In genomic region chr3:190886945-190887344, GRCh38 we compare ENCODE assay signal across 13 cellular contexts. TPM values are rescaled to one million over a fixed set of nuclear protein-coding genes. Genes with fewer than 3 reads are reported as not detected.
DNase-seq lines count a peak whose midpoint lies in the region; ATAC-seq and TF ChIP-seq lines count a peak whose summit lies in the region.
"Had no signal": no experiment of that assay in that cellular context is flagged by ENCODE, and none has a peak within 500 bp of the region (broad histone marks: within the 10 kb centered on the region; RNA-seq: fewer than 3 reads in every experiment).

No MANE protein-coding gene starts in this region.

- no peaks in the 10 kb centered on the region for H3K9me3 Mint-ChIP-seq in activated T-helper 1 cell treated with anti-CD3 and anti-CD28 coated beads, Interleukin-12 subunit alpha, Interleukin-12 subunit beta, Interleukin-2, Interleukin-4 antibody, amounts not matched to agents 30 ng/mL and 10 ng/mL and 1 ng/mL, durations not matched to agents 14 hours and 24 hours and 36 hours
- H3K9me3 Mint-ChIP-seq: natural killer cell treated with Interleukin-12 subunit alpha and Interleukin-12 subunit beta and Interleukin-15 and Interleukin-18, amount 100 ng/mL, for 72 hours had no signal

- ATAC-seq in GM18858 (IDR thresholded peaks at IDR 0.05; ENCODE audit: unreplicated experiment) (peak; percentile 60), HG03521 (IDR thresholded peaks at IDR 0.05; ENCODE audit: unreplicated experiment) (peak; percentile 76)
- ATAC-seq: natural killer cell treated with Interleukin-12 subunit alpha and Interleukin-12 subunit beta and Interleukin-15 and Interleukin-18, amount 100 ng/mL, for 72 hours had no signal

- H3K4me3 ChIP-seq in HEK293 (ENCODE audit: low read depth, low read length) (no peak overlapping the region), endocrine pancreas (ENCODE audit: control insufficient read depth, insufficient read depth, low read length) (peak overlapping the region; percentile 10)

- intact Hi-C loops in activated T-helper 1 cell treated with anti-CD3 and anti-CD28 coated beads, Interleukin-12 subunit alpha, Interleukin-12 subunit beta, Interleukin-2, Interleukin-4 antibody, amounts not matched to agents 30 ng/mL and 10 ng/mL and 1 ng/mL, durations not matched to agents 14 hours and 24 hours and 36 hours (cut with micrococcal nuclease), result no loop called here

- H3K36me3 Mint-ChIP-seq in activated T-helper 1 cell treated with anti-CD3 and anti-CD28 coated beads, Interleukin-12 subunit alpha, Interleukin-12 subunit beta, Interleukin-2, Interleukin-4 antibody, amounts not matched to agents 30 ng/mL and 10 ng/mL and 1 ng/mL, durations not matched to agents 14 hours and 24 hours and 36 hours (ENCODE audit: low read depth), result no peaks in the 10 kb centered on the region
- H3K36me3 Mint-ChIP-seq: natural killer cell treated with Interleukin-12 subunit alpha and Interleukin-12 subunit beta and Interleukin-15 and Interleukin-18, amount 100 ng/mL, for 72 hours had no signal

- no peaks in the 10 kb centered on the region for H3K27me3 Mint-ChIP-seq in activated T-helper 1 cell treated with anti-CD3 and anti-CD28 coated beads, Interleukin-12 subunit alpha, Interleukin-12 subunit beta, Interleukin-2, Interleukin-4 antibody, amounts not matched to agents 30 ng/mL and 10 ng/mL and 1 ng/mL, durations not matched to agents 14 hours and 24 hours and 36 hours (ENCODE audit: insufficient read depth)
- H3K27me3 Mint-ChIP-seq: central memory CD8-positive, alpha-beta T cell; natural killer cell treated with Interleukin-12 subunit alpha and Interleukin-12 subunit beta and Interleukin-15 and Interleukin-18, amount 100 ng/mL, for 72 hours had no signal

- H3K27ac Mint-ChIP-seq in activated T-helper 1 cell treated with anti-CD3 and anti-CD28 coated beads, Interleukin-12 subunit alpha, Interleukin-12 subunit beta, Interleukin-2, Interleukin-4 antibody, amounts not matched to agents 30 ng/mL and 10 ng/mL and 1 ng/mL, durations not matched to agents 14 hours and 24 hours and 36 hours, result no peak overlapping the region
- H3K27ac Mint-ChIP-seq: natural killer cell treated with Interleukin-12 subunit alpha and Interleukin-12 subunit beta and Interleukin-15 and Interleukin-18, amount 100 ng/mL, for 72 hours had no signal

- no peak overlapping the region for H3K4me3 Mint-ChIP-seq in activated T-helper 1 cell treated with anti-CD3 and anti-CD28 coated beads, Interleukin-12 subunit alpha, Interleukin-12 subunit beta, Interleukin-2, Interleukin-4 antibody, amounts not matched to agents 30 ng/mL and 10 ng/mL and 1 ng/mL, durations not matched to agents 14 hours and 24 hours and 36 hours
- H3K4me3 Mint-ChIP-seq: central memory CD8-positive, alpha-beta T cell; natural killer cell treated with Interleukin-12 subunit alpha and Interleukin-12 subunit beta and Interleukin-15 and Interleukin-18, amount 100 ng/mL, for 72 hours had no signal

- H3K4me1 ChIP-seq in HEK293 (ENCODE audit: control insufficient read depth, insufficient read depth, low read length) (no peaks in the 10 kb centered on the region), endocrine pancreas (ENCODE audit: control insufficient read depth, insufficient read depth, low read length) (no peaks in the 10 kb centered on the region)

- no peak for DNase-seq in NCI-H1048 (lab: John Stamatoyannopoulos, UW)
- DNase-seq in NCI-H69 (lab: John Stamatoyannopoulos, UW), result no peak
- DNase-seq in stimulated activated CD4-positive, alpha-beta T cell treated with anti-CD3 and anti-CD28 coated beads, Interleukin-2, amount 100 ng/mL, for 24 hours, result no peak
- no peak for DNase-seq in activated T-helper 1 cell treated with anti-CD3 and anti-CD28 coated beads, Interleukin-12 subunit alpha, Interleukin-12 subunit beta, Interleukin-2, Interleukin-4 antibody, amounts not matched to agents 30 ng/mL and 10 ng/mL and 1 ng/mL, durations not matched to agents 14 hours and 24 hours and 36 hours (ENCODE audit: low spot score)
- DNase-seq: NCI-H1105; stimulated activated CD4-positive, alpha-beta T cell treated with anti-CD3 and anti-CD28 coated beads, Interleukin-4, amount 100 ng/mL, for 24 hours had no signal

- H3K9me3 ChIP-seq in HEK293 (ENCODE audit: control insufficient read depth, insufficient read depth, low read depth, low read length) (no peaks in the 10 kb centered on the region), endocrine pancreas (ENCODE audit: control insufficient read depth, low read length) (no peaks in the 10 kb centered on the region)

- no peak overlapping the region for H3K27ac ChIP-seq in HEK293 (ENCODE audit: extremely low read depth, low read depth, low read length)

- TF ChIP-seq CTCF in HEK293 (tag by site-specific recombination; IDR thresholded peaks at IDR 0.05), result no peak

- CTCF ChIA-PET in HEK293 (lab: Yijun Ruan, JAX), result interaction anchor here (0.7 kb wide), 2 partner anchors 60 to 83 kb away, joined by 3 to 5 read pairs; no protein-coding TSS in a partner anchor

- POLR2A ChIA-PET in HEK293 (lab: Yijun Ruan, JAX), result no interaction called here

- H3K36me3 ChIP-seq in HEK293 (ENCODE audit: control insufficient read depth in 2 of 2, insufficient read depth in 1 of 2, low read length in 2 of 2) (no peaks in the 10 kb centered on the region), endocrine pancreas (ENCODE audit: control insufficient read depth, insufficient read depth, low read length) (no peaks in the 10 kb centered on the region)

- H3K9ac ChIP-seq in endocrine pancreas (ENCODE audit: control insufficient read depth, insufficient read depth, low read length), result no peak overlapping the region

- H3K4me1 Mint-ChIP-seq in activated T-helper 1 cell treated with anti-CD3 and anti-CD28 coated beads, Interleukin-12 subunit alpha, Interleukin-12 subunit beta, Interleukin-2, Interleukin-4 antibody, amounts not matched to agents 30 ng/mL and 10 ng/mL and 1 ng/mL, durations not matched to agents 14 hours and 24 hours and 36 hours (ENCODE audit: low read depth), result no peaks in the 10 kb centered on the region
- H3K4me1 Mint-ChIP-seq: central memory CD8-positive, alpha-beta T cell had no signal

- H3K27me3 ChIP-seq in endocrine pancreas (ENCODE audit: control insufficient read depth, insufficient read depth, low read length), result peaks cover 2% of the 10 kb centered on the region

TF ChIP-seq in HEK293, 187 proteins besides CTCF, POLR2A, EP300 and RAD21:
- TF ChIP-seq GLI4 (tag by site-specific recombination; IDR thresholded peaks at IDR 0.05) (no peak), ZNF174 (tag by site-specific recombination; IDR thresholded peaks at IDR 0.05) (no peak), EGR2 (tag by site-specific recombination; IDR thresholded peaks at IDR 0.05; ENCODE audit: low read depth) (0 out of 2 replicates have a peak, but pooled peaks have one; percentile 22), FEZF1 (tag by site-specific recombination; IDR thresholded peaks at IDR 0.05) (peak; percentile 38; the same call in 1 of the 2 replicates), ZNF843 (tag by site-specific recombination; IDR thresholded peaks at IDR 0.05) (no peak), ZFHX2 (tag by site-specific recombination; conservative IDR thresholded peaks at IDR 0.05) (peak; percentile 64)

RNA-seq across cellular contexts. Expression of gene GMNC, which starts 24.5 kb away (rescaled TPM):
- total RNA-seq in activated T-helper 1 cell treated with anti-CD3 and anti-CD28 coated beads, Interleukin-12 subunit alpha, Interleukin-12 subunit beta, Interleukin-2, Interleukin-4 antibody, amounts not matched to agents 30 ng/mL and 10 ng/mL and 1 ng/mL, durations not matched to agents 14 hours and 24 hours and 36 hours, result not detected in 2 replicates
- total RNA-seq: natural killer cell treated with Interleukin-12 subunit alpha and Interleukin-12 subunit beta and Interleukin-15 and Interleukin-18, amount 100 ng/mL, for 72 hours; ureter had no signal
